In genomic region chr10:100749309-100750217, GRCh38 we compare ENCODE assay signal across 1 cellular context.
TF ChIP-seq lines count a peak whose summit lies in the region.

No MANE protein-coding gene starts in this region.

TF ChIP-seq in SK-N-SH, 30 proteins besides CTCF, POLR2A, EP300 and RAD21 (continued from another document):
- TF ChIP-seq USF1 (IDR thresholded peaks at IDR 0.05; ENCODE audit: borderline replicate concordance, low read depth) (no peak), RFX5 (IDR thresholded peaks at IDR 0.05; ENCODE audit: low read length) (no peak), RXRA (IDR thresholded peaks at IDR 0.05; ENCODE audit: borderline replicate concordance, low read depth) (no peak), POLR2AphosphoS5 (IDR thresholded peaks at IDR 0.05; ENCODE audit: low read depth, low read length) (no peak), ZBTB33 (IDR thresholded peaks at IDR 0.05; ENCODE audit: borderline replicate concordance, low read depth) (no peak), GABPA (IDR thresholded peaks at IDR 0.05; ENCODE audit: low read depth) (no peak), MAX (IDR thresholded peaks at IDR 0.05; ENCODE audit: low read depth) (no peak), USF2 (IDR thresholded peaks at IDR 0.05; ENCODE audit: borderline replicate concordance, low read depth, low read length) (no peak), PBX3 (IDR thresholded peaks at IDR 0.05) (no peak), FOXM1 (IDR thresholded peaks at IDR 0.05; ENCODE audit: low read depth) (no peak)
